Comparison of ENCODE assay signal across 1 cellular context in genomic region chr19:44643605-44644390, GRCh38.
TF ChIP-seq lines count a peak whose summit lies in the region.

TSS of gene PVR (plus strand) at chr19:44643910. CDS start at chr19:44644097, 187 bp downstream.

TF ChIP-seq in HepG2, 621 proteins besides CTCF, POLR2A, EP300 and RAD21 (continued from another document and continues in another):
- no peak; a peak in 1 of 4 replicates for TF ChIP-seq REST (IDR thresholded peaks at IDR 0.05; ENCODE audit: borderline replicate concordance in 1 of 2, low read depth in 1 of 2, low read length in 2 of 2)
- peak; percentile 41; the same call in 1 of the 2 replicates for TF ChIP-seq ZNF20 (CRISPR knock-in tag; IDR thresholded peaks at IDR 0.05)
- TF ChIP-seq ZNF441 (CRISPR knock-in tag; IDR thresholded peaks at IDR 0.05; ENCODE audit: borderline replicate concordance), result no peak
- TF ChIP-seq GPBP1L1 (CRISPR knock-in tag; IDR thresholded peaks at IDR 0.05), result no peak
- TF ChIP-seq TERF1 (CRISPR knock-in tag; IDR thresholded peaks at IDR 0.05), result no peak
- no peak for TF ChIP-seq HNRNPH1 (optimal IDR thresholded peaks at IDR 0.05; ENCODE audit: low read depth, low read length)
- no peak; the same call in 1 of the 2 replicates for TF ChIP-seq ATF3 (CRISPR knock-in tag; IDR thresholded peaks at IDR 0.05)
- no peak for TF ChIP-seq CHD4 (IDR thresholded peaks at IDR 0.05; ENCODE audit: borderline replicate concordance, low read length)
- no peak for TF ChIP-seq FOXA1 (IDR thresholded peaks at IDR 0.05)
- no peak for TF ChIP-seq FOXA1 (CRISPR knock-in tag; IDR thresholded peaks at IDR 0.05)
- no peak for TF ChIP-seq ZSCAN30 (CRISPR knock-in tag; IDR thresholded peaks at IDR 0.05)
- TF ChIP-seq SOX5 (CRISPR knock-in tag; IDR thresholded peaks at IDR 0.05; ENCODE audit: borderline replicate concordance), result no peak
- no peak for TF ChIP-seq ZZZ3 (CRISPR knock-in tag; IDR thresholded peaks at IDR 0.05; ENCODE audit: borderline replicate concordance)
- no peak for TF ChIP-seq ATF1 (CRISPR knock-in tag; IDR thresholded peaks at IDR 0.05)
- peak; percentile 46 for TF ChIP-seq ZNF883 (CRISPR knock-in tag; IDR thresholded peaks at IDR 0.05; ENCODE audit: not compliant biosample characterization)
- no peak for TF ChIP-seq KLF11 (CRISPR knock-in tag; IDR thresholded peaks at IDR 0.05)
- TF ChIP-seq SRSF9 (IDR thresholded peaks at IDR 0.05; ENCODE audit: borderline replicate concordance, insufficient read depth, low read depth, low read length, poor library complexity, severe bottlenecking), result no peak
- no peak; the same call in 1 of the 2 replicates for TF ChIP-seq CCDC6 (CRISPR knock-in tag; IDR thresholded peaks at IDR 0.05)
- TF ChIP-seq ZBTB26 (CRISPR knock-in tag; IDR thresholded peaks at IDR 0.05; ENCODE audit: borderline replicate concordance), result no peak; the same call in 1 of the 2 replicates
- no peak for TF ChIP-seq JARID2 (CRISPR knock-in tag; IDR thresholded peaks at IDR 0.05; ENCODE audit: insufficient replicate concordance)
- no peak; the same call in 1 of the 2 replicates for TF ChIP-seq PRDM10 (CRISPR knock-in tag; IDR thresholded peaks at IDR 0.05; ENCODE audit: low read depth)
- TF ChIP-seq ZNF101 (CRISPR knock-in tag; IDR thresholded peaks at IDR 0.05; ENCODE audit: borderline replicate concordance, low read depth), result peak; percentile 61; the same call in 1 of the 2 replicates
- TF ChIP-seq ZNF329 (CRISPR knock-in tag; IDR thresholded peaks at IDR 0.05; ENCODE audit: low read depth), result no peak
- TF ChIP-seq ZNF18 (CRISPR knock-in tag; IDR thresholded peaks at IDR 0.05; ENCODE audit: insufficient replicate concordance), result no peak
- no peak for TF ChIP-seq ZNF383 (CRISPR knock-in tag; IDR thresholded peaks at IDR 0.05; ENCODE audit: borderline replicate concordance)
- TF ChIP-seq ZNF800 (CRISPR knock-in tag; IDR thresholded peaks at IDR 0.05), result peak; percentile 41; the same call in 1 of the 2 replicates
- peak; percentile 37; the same call in 1 of the 2 replicates for TF ChIP-seq GMEB1 (CRISPR knock-in tag; IDR thresholded peaks at IDR 0.05; ENCODE audit: borderline replicate concordance)
- no peak for TF ChIP-seq SP5 (CRISPR knock-in tag; IDR thresholded peaks at IDR 0.05; ENCODE audit: borderline replicate concordance, low read depth)
- TF ChIP-seq MTF2 (CRISPR knock-in tag; IDR thresholded peaks at IDR 0.05; ENCODE audit: borderline replicate concordance), result no peak
- peak; percentile 32; the same call in 1 of the 2 replicates for TF ChIP-seq FOXO1 (CRISPR knock-in tag; IDR thresholded peaks at IDR 0.05)
- no peak for TF ChIP-seq HCFC1 (IDR thresholded peaks at IDR 0.05; ENCODE audit: low read depth, low read length)
- TF ChIP-seq ZNF724P (CRISPR knock-in tag; IDR thresholded peaks at IDR 0.05; ENCODE audit: borderline replicate concordance), result no peak
- TF ChIP-seq AGO1 (IDR thresholded peaks at IDR 0.05; ENCODE audit: low read depth, low read length, poor library complexity, severe bottlenecking), result no peak
- TF ChIP-seq HNRNPLL (IDR thresholded peaks at IDR 0.05; ENCODE audit: low read depth, low read length, poor library complexity, severe bottlenecking), result peak; percentile 65
- no peak for TF ChIP-seq ZNF224 (CRISPR knock-in tag; IDR thresholded peaks at IDR 0.05)
- no peak; the same call in 1 of the 2 replicates for TF ChIP-seq MAZ (IDR thresholded peaks at IDR 0.05; ENCODE audit: borderline replicate concordance, low read depth, low read length)
- TF ChIP-seq MAZ (CRISPR knock-in tag; IDR thresholded peaks at IDR 0.05; ENCODE audit: low read depth), result peak; percentile 36; the same call in 1 of the 2 replicates
- TF ChIP-seq HNF1B (CRISPR knock-in tag; IDR thresholded peaks at IDR 0.05), result no peak
- no peak for TF ChIP-seq ZNF788 (CRISPR knock-in tag; IDR thresholded peaks at IDR 0.05; ENCODE audit: borderline replicate concordance)
- no peak for TF ChIP-seq PCBP2 (optimal IDR thresholded peaks at IDR 0.05; ENCODE audit: low read depth, low read length, poor library complexity, severe bottlenecking)
- TF ChIP-seq ZNF337 (CRISPR knock-in tag; IDR thresholded peaks at IDR 0.05; ENCODE audit: borderline replicate concordance, low read depth), result no peak
- TF ChIP-seq POLR2AphosphoS2 (IDR thresholded peaks at IDR 0.05; ENCODE audit: low read depth, low read length), result no peak
- TF ChIP-seq MIXL1 (CRISPR knock-in tag; IDR thresholded peaks at IDR 0.05), result peak; percentile 22; the same call in 1 of the 2 replicates
- TF ChIP-seq ZNF468 (CRISPR knock-in tag; IDR thresholded peaks at IDR 0.05), result no peak
